11 cellular contexts compared by ENCODE assay signal in genomic region chr7:132933076-132933466, GRCh38.
DNase-seq lines count a peak whose midpoint lies in the region; ATAC-seq and TF ChIP-seq lines count a peak whose summit lies in the region.
"Had no signal": no experiment of that assay in that cellular context is flagged by ENCODE, and none has a peak within 500 bp of the region (broad histone marks: within the 10 kb centered on the region; RNA-seq: fewer than 3 reads in every experiment).

No MANE protein-coding gene starts in this region.

- H3K4me3 ChIP-seq in GM06990 (replicated peaks; ENCODE audit: low read depth, low read length) (no peak overlapping the region), RWPE2 (ENCODE audit: severe bottlenecking) (no peak overlapping the region), H7 (ENCODE audit: insufficient read depth, low read depth, low read length) (no peak overlapping the region)
- H3K4me3 ChIP-seq: adrenal gland had no signal

- no peaks in the 10 kb centered on the region for H3K4me1 ChIP-seq in RWPE2 (ENCODE audit: insufficient read depth, poor library complexity, severe bottlenecking)

- no peak overlapping the region for H3K27ac ChIP-seq in RWPE2 (ENCODE audit: poor library complexity, severe bottlenecking)

- no peaks in the 10 kb centered on the region for H3K9me3 ChIP-seq in RWPE2 (ENCODE audit: severe bottlenecking)
- H3K9me3 ChIP-seq: adrenal gland had no signal

- peak; percentile 7 for DNase-seq in AG08396 (ENCODE audit: low spot score)
- peak; percentile 18 for DNase-seq in GM06990 (ENCODE audit: extremely low read depth, insufficient read length)
- no peak for DNase-seq in RWPE2 (ENCODE audit: low spot score)
- peak; percentile 45 for DNase-seq in fibroblast of the conjunctiva (ENCODE audit: low read depth)
- DNase-seq in dedifferentiated amniotic fluid mesenchymal stem cell (ENCODE audit: extremely low spot score) = no peak
- DNase-seq in SW480 (ENCODE audit: low spot score) = no peak
- DNase-seq in H7 = no peak
- DNase-seq: Kasumi-1, NCI-H82 had no signal

- H3K27me3 ChIP-seq in GM06990 (replicated peaks; ENCODE audit: control insufficient read depth, insufficient read depth, low read length) = no peaks in the 10 kb centered on the region
- H3K27me3 ChIP-seq in RWPE2 (ENCODE audit: insufficient read depth, poor library complexity, severe bottlenecking) = no peaks in the 10 kb centered on the region
- H3K27me3 ChIP-seq in H7 (ENCODE audit: control insufficient read depth, insufficient read depth, low read length) = no peaks in the 10 kb centered on the region
- H3K27me3 ChIP-seq: adrenal gland had no signal

- ATAC-seq in RWPE2 (ENCODE audit: low read depth) = peak; percentile 42; the same call in 2 of the 3 replicates
- no peak for ATAC-seq in HG03439 (IDR thresholded peaks at IDR 0.05; ENCODE audit: unreplicated experiment)

- no peak for TF ChIP-seq CTCF in GM06990 (IDR thresholded peaks at IDR 0.05; ENCODE audit: insufficient read depth, low read length, poor library complexity, severe bottlenecking)
- TF ChIP-seq CTCF in RWPE2 (IDR thresholded peaks at IDR 0.05; ENCODE audit: poor library complexity, severe bottlenecking) = no peak

- H3K36me3 ChIP-seq in GM06990 (ENCODE audit: control insufficient read depth, insufficient read depth, low read length) (no peaks in the 10 kb centered on the region), RWPE2 (ENCODE audit: low read depth) (no peaks in the 10 kb centered on the region), H7 (replicated peaks; ENCODE audit: control insufficient read depth, insufficient read depth, low read length) (no peaks in the 10 kb centered on the region; the same call in 1 of the 2 replicates)
- H3K36me3 ChIP-seq: adrenal gland had no signal

Comparison
In these comparisons a context has a peak if more than half of its experiments do, and no peak if none do; other contexts are left out.
1. DNase-seq: peak in AG08396 (single experiment), GM06990 (single experiment) and fibroblast of the conjunctiva (single experiment); none in RWPE2 (single experiment), dedifferentiated amniotic fluid mesenchymal stem cell (single experiment), SW480 (single experiment) and H7 (single experiment).